Comparison of ENCODE assay signal across 1 cellular context in the genomic region with DNA sequence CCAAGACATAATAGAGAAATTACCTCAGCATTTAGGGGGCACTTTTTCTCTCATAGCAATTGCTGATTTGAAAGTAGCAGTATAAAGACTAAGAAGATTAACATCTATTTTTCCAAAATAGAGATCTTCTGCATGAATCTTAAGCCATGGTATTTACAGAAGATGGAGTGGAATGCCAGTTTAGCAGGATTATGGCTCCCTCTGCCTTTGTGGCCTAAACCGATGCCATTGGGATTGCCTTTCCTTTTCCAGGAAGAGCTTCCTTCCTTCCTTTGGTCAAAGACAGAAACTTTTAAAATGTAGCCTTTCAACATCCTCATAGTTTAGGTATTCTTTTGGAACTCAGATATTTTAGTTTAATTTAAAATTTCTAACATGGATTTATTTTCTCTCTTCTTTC.
TF ChIP-seq lines count a peak whose summit lies in the region.

No MANE protein-coding gene starts in this region.

TF ChIP-seq in GM23338, 12 proteins besides CTCF, POLR2A, EP300 and RAD21 (continued from another document):
- TF ChIP-seq ZNF462 (CRISPR knock-in tag; IDR thresholded peaks at IDR 0.05) = no peak
- no peak for TF ChIP-seq CREB1 (CRISPR knock-in tag; IDR thresholded peaks at IDR 0.05; ENCODE audit: low read depth)
- no peak for TF ChIP-seq JUNB (IDR thresholded peaks at IDR 0.05; ENCODE audit: unreplicated experiment)
- TF ChIP-seq, protein P1, sequence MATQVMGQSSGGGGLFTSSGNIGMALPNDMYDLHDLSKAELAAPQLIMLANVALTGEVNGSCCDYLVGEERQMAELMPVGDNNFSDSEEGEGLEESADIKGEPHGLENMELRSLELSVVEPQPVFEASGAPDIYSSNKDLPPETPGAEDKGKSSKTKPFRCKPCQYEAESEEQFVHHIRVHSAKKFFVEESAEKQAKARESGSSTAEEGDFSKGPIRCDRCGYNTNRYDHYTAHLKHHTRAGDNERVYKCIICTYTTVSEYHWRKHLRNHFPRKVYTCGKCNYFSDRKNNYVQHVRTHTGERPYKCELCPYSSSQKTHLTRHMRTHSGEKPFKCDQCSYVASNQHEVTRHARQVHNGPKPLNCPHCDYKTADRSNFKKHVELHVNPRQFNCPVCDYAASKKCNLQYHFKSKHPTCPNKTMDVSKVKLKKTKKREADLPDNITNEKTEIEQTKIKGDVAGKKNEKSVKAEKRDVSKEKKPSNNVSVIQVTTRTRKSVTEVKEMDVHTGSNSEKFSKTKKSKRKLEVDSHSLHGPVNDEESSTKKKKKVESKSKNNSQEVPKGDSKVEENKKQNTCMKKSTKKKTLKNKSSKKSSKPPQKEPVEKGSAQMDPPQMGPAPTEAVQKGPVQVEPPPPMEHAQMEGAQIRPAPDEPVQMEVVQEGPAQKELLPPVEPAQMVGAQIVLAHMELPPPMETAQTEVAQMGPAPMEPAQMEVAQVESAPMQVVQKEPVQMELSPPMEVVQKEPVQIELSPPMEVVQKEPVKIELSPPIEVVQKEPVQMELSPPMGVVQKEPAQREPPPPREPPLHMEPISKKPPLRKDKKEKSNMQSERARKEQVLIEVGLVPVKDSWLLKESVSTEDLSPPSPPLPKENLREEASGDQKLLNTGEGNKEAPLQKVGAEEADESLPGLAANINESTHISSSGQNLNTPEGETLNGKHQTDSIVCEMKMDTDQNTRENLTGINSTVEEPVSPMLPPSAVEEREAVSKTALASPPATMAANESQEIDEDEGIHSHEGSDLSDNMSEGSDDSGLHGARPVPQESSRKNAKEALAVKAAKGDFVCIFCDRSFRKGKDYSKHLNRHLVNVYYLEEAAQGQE (IDR thresholded peaks at IDR 0.05; ENCODE audit: unreplicated experiment) = no peak
- no peak for TF ChIP-seq POLR2AphosphoS5 (IDR thresholded peaks at IDR 0.05; ENCODE audit: low read depth)
- no peak for TF ChIP-seq NANOG (IDR thresholded peaks at IDR 0.05; ENCODE audit: borderline replicate concordance)
- TF ChIP-seq EZH2 (IDR thresholded peaks at IDR 0.05; ENCODE audit: low read depth, unreplicated experiment) = no peak
- TF ChIP-seq EZH2phosphoT487 (IDR thresholded peaks at IDR 0.05; ENCODE audit: unreplicated experiment) = no peak
- TF ChIP-seq ZNF114 (CRISPR knock-in tag; IDR thresholded peaks at IDR 0.05) = no peak
- TF ChIP-seq, protein P2, sequence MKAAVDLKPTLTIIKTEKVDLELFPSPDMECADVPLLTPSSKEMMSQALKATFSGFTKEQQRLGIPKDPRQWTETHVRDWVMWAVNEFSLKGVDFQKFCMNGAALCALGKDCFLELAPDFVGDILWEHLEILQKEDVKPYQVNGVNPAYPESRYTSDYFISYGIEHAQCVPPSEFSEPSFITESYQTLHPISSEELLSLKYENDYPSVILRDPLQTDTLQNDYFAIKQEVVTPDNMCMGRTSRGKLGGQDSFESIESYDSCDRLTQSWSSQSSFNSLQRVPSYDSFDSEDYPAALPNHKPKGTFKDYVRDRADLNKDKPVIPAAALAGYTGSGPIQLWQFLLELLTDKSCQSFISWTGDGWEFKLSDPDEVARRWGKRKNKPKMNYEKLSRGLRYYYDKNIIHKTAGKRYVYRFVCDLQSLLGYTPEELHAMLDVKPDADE (IDR thresholded peaks at IDR 0.05) = no peak
- TF ChIP-seq ZNF331 (CRISPR knock-in tag; IDR thresholded peaks at IDR 0.05; ENCODE audit: low read depth) = no peak
TF ChIP-seq in GM23338: peak in this region for 0.
